In the genomic region with DNA sequence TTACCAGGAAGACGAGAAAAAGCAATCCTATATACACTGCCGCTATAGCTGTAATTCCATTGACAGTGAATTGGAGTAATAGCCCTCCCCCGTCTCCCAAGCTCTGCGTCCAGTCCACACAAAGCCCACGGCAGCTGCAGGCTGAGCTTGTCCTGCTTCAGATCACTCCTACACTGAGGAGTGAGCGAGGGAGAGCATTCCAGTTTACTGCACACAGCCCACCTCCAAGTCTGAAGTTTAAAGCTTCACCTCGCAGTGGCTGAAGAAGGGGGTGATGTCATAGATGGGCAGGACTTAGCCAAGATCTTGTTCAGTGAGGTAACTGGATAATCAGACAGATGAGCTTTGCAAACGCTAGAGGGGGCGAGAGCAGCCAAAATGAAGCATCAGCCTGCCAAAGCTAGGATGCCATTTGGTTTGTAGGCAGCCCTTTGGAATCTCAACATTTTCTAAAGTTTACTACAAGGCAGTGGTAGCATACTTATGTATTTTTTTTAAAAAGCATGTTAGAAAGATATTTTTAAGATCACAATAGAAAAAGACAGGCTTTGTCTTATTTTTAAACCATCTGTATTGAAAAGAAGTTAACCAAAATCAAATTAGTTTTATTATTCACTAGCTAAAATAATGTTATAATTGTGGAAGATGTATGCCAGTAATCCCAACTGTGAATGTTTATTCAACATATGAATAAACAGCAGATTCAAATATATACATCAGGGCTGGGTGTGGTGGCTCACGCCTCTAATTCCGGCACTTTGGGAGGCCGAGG, we compare ENCODE assay signal across 1 cellular context.
TF ChIP-seq lines count a peak whose summit lies in the region.

A gene (minus strand): TSS at position 213 of the 772 bp plus-strand sequence. CDS start 10,106 bp downstream, outside the sequence.

TF ChIP-seq in GM23338, 12 proteins besides CTCF, POLR2A, EP300 and RAD21 (continued from another document):
- TF ChIP-seq, protein P1, sequence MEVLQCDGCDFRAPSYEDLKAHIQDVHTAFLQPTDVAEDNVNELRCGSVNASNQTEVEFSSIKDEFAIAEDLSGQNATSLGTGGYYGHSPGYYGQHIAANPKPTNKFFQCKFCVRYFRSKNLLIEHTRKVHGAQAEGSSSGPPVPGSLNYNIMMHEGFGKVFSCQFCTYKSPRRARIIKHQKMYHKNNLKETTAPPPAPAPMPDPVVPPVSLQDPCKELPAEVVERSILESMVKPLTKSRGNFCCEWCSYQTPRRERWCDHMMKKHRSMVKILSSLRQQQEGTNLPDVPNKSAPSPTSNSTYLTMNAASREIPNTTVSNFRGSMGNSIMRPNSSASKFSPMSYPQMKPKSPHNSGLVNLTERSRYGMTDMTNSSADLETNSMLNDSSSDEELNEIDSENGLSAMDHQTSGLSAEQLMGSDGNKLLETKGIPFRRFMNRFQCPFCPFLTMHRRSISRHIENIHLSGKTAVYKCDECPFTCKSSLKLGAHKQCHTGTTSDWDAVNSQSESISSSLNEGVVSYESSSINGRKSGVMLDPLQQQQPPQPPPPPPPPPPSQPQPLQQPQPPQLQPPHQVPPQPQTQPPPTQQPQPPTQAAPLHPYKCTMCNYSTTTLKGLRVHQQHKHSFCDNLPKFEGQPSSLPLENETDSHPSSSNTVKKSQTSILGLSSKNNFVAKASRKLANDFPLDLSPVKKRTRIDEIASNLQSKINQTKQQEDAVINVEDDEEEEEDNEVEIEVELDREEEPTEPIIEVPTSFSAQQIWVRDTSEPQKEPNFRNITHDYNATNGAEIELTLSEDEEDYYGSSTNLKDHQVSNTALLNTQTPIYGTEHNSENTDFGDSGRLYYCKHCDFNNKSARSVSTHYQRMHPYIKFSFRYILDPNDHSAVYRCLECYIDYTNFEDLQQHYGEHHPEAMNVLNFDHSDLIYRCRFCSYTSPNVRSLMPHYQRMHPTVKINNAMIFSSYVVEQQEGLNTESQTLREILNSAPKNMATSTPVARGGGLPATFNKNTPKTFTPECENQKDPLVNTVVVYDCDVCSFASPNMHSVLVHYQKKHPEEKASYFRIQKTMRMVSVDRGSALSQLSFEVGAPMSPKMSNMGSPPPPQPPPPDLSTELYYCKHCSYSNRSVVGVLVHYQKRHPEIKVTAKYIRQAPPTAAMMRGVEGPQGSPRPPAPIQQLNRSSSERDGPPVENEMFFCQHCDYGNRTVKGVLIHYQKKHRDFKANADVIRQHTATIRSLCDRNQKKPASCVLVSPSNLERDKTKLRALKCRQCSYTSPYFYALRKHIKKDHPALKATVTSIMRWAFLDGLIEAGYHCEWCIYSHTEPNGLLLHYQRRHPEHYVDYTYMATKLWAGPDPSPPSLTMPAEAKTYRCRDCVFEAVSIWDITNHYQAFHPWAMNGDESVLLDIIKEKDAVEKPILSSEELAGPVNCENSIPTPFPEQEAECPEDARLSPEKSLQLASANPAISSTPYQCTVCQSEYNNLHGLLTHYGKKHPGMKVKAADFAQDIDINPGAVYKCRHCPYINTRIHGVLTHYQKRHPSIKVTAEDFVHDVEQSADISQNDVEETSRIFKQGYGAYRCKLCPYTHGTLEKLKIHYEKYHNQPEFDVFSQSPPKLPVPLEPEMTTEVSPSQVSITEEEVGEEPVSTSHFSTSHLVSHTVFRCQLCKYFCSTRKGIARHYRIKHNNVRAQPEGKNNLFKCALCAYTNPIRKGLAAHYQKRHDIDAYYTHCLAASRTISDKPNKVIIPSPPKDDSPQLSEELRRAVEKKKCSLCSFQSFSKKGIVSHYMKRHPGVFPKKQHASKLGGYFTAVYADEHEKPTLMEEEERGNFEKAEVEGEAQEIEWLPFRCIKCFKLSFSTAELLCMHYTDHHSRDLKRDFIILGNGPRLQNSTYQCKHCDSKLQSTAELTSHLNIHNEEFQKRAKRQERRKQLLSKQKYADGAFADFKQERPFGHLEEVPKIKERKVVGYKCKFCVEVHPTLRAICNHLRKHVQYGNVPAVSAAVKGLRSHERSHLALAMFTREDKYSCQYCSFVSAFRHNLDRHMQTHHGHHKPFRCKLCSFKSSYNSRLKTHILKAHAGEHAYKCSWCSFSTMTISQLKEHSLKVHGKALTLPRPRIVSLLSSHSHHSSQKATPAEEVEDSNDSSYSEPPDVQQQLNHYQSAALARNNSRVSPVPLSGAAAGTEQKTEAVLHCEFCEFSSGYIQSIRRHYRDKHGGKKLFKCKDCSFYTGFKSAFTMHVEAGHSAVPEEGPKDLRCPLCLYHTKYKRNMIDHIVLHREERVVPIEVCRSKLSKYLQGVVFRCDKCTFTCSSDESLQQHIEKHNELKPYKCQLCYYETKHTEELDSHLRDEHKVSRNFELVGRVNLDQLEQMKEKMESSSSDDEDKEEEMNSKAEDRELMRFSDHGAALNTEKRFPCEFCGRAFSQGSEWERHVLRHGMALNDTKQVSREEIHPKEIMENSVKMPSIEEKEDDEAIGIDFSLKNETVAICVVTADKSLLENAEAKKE (CRISPR knock-in tag; IDR thresholded peaks at IDR 0.05) = no peak
- no peak for TF ChIP-seq JUNB (IDR thresholded peaks at IDR 0.05; ENCODE audit: unreplicated experiment)
